29 cellular contexts compared by ENCODE assay signal in the genomic region with DNA sequence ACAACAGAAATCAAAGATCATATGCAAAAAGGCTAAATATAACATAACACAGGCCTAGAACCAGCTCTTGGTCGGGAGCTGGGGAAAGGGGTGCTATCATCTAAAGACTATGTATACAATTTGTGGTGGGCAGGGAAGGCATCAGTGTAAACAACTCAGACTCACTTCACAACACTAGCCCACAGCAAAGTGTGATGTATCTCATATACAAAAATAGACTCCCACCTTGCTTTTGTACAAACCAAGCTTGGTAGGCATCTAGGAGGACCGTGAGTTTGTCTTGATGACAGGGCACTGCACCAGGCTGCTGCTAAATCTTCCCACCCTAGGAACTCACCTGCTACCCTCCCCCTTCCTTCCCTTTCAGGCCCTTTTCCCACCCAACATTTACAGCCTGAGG.
"Had no signal": no experiment of that assay in that cellular context is flagged by ENCODE, and none has a peak within 500 bp of the region (broad histone marks: within the 10 kb centered on the region; RNA-seq: fewer than 3 reads in every experiment).

No MANE protein-coding gene starts in this region.

- H3K9me3 Mint-ChIP-seq: activated B cell treated with CpG ODN at 0.5 μM for 24 hours; activated CD4-positive, alpha-beta memory T cell treated with anti-CD3 and anti-CD28 coated beads for 36 hours; activated CD4-positive, alpha-beta T cell treated with anti-CD3 and anti-CD28 coated beads, Interleukin-2, amount 10 ng/mL, durations not matched to agents 7 days and 5 days; activated naive CD4-positive, alpha-beta T cell treated with anti-CD3 and anti-CD28 coated beads, Interleukin-2, amount 50 U/mL, for 24 hours; activated T-helper 1 cell treated with anti-CD3 and anti-CD28 coated beads, Interleukin-12 subunit alpha, Interleukin-12 subunit beta, Interleukin-2, Interleukin-4 antibody, amounts not matched to agents 30 ng/mL and 10 ng/mL and 1 ng/mL, durations not matched to agents 14 hours and 24 hours and 36 hours had no signal

- H3K27ac Mint-ChIP-seq: activated B cell treated with CpG ODN at 0.5 μM for 24 hours; activated CD4-positive, alpha-beta memory T cell treated with anti-CD3 and anti-CD28 coated beads for 36 hours; activated CD4-positive, alpha-beta T cell treated with anti-CD3 and anti-CD28 coated beads, Interleukin-2, amount 10 ng/mL, durations not matched to agents 7 days and 5 days; activated naive CD4-positive, alpha-beta T cell treated with anti-CD3 and anti-CD28 coated beads, Interleukin-2, amount 50 U/mL, for 24 hours; activated T-helper 1 cell treated with anti-CD3 and anti-CD28 coated beads, Interleukin-12 subunit alpha, Interleukin-12 subunit beta, Interleukin-2, Interleukin-4 antibody, amounts not matched to agents 30 ng/mL and 10 ng/mL and 1 ng/mL, durations not matched to agents 14 hours and 24 hours and 36 hours had no signal

- DNase-seq: activated B cell treated with CpG ODN at 0.5 μM for 24 hours; activated CD4-positive, alpha-beta memory T cell treated with anti-CD3 and anti-CD28 coated beads for 36 hours; activated CD4-positive, alpha-beta T cell treated with anti-CD3 and anti-CD28 coated beads for 1 hour; activated CD4-positive, alpha-beta T cell treated with anti-CD3 and anti-CD28 coated beads, Interleukin-2, amount 10 ng/mL, durations not matched to agents 7 days and 5 days; activated CD8-positive, alpha-beta memory T cell treated with anti-CD3 and anti-CD28 coated beads for 24 hours; activated effector memory CD4-positive, alpha-beta T cell treated with Interleukin-2 at 50 U/mL for 16 hours; activated naive CD4-positive, alpha-beta T cell; aorta; caudate nucleus; MG63; MV-4-11; NCI-H1092 treated with DMSO at 0.1 percent for 48 hours; NCI-H1417 treated with DMSO at 0.1 percent for 48 hours; NCI-H1694; NCI-H2029; NCI-H2107; NCI-H2171 treated with DMSO at 0.1 percent for 48 hours; NCI-H226; NCI-H82; NK-92 treated with Interleukin-12 subunit alpha and Interleukin-12 subunit beta, amount 100 ng/mL, for 24 hours; OCI-M1; Right ventricle myocardium superior; RPMI8226; SJCRH30; SK-N-SH; T-helper 9 cell had no signal

- H3K27me3 Mint-ChIP-seq: activated B cell treated with CpG ODN at 0.5 μM for 24 hours; activated CD4-positive, alpha-beta memory T cell treated with anti-CD3 and anti-CD28 coated beads for 36 hours; activated CD4-positive, alpha-beta T cell treated with anti-CD3 and anti-CD28 coated beads, Interleukin-2, amount 10 ng/mL, durations not matched to agents 7 days and 5 days; activated naive CD4-positive, alpha-beta T cell treated with anti-CD3 and anti-CD28 coated beads, Interleukin-2, amount 50 U/mL, for 24 hours had no signal

- H3K36me3 Mint-ChIP-seq: activated naive CD4-positive, alpha-beta T cell treated with anti-CD3 and anti-CD28 coated beads, Interleukin-2, amount 50 U/mL, for 24 hours had no signal

- ATAC-seq: Panc1 had no signal

- H3K4me3 Mint-ChIP-seq: activated B cell treated with CpG ODN at 0.5 μM for 24 hours; activated CD4-positive, alpha-beta memory T cell treated with anti-CD3 and anti-CD28 coated beads for 36 hours; activated CD4-positive, alpha-beta T cell treated with anti-CD3 and anti-CD28 coated beads, Interleukin-2, amount 10 ng/mL, durations not matched to agents 7 days and 5 days; activated naive CD4-positive, alpha-beta T cell treated with anti-CD3 and anti-CD28 coated beads, Interleukin-2, amount 50 U/mL, for 24 hours; activated T-helper 1 cell treated with anti-CD3 and anti-CD28 coated beads, Interleukin-12 subunit alpha, Interleukin-12 subunit beta, Interleukin-2, Interleukin-4 antibody, amounts not matched to agents 30 ng/mL and 10 ng/mL and 1 ng/mL, durations not matched to agents 14 hours and 24 hours and 36 hours had no signal
